Comparison of ENCODE assay signal across 1 cellular context in genomic region chr2:85545780-85546240, GRCh38.
A peak's percentile ranks its signal among the peaks of the same experiment; 100 is the strongest.
TF ChIP-seq lines count a peak whose summit lies in the region.

No MANE protein-coding gene starts in this region.

TF ChIP-seq in H1, 55 proteins besides CTCF, POLR2A, EP300 and RAD21:
- TF ChIP-seq TAF7 (optimal IDR thresholded peaks at IDR 0.05; ENCODE audit: borderline replicate concordance, low read depth, low read length): no peak
- TF ChIP-seq RBBP5 (IDR thresholded peaks at IDR 0.05; ENCODE audit: borderline replicate concordance, low read depth, low read length): no peak
- no peak for TF ChIP-seq PHF8 (conservative IDR thresholded peaks at IDR 0.05; ENCODE audit: low read depth, low read length)
- TF ChIP-seq POLR2AphosphoS5 (IDR thresholded peaks at IDR 0.05; ENCODE audit: low read depth, low read length): peak; percentile 82
